Comparison of ENCODE assay signal across 9 cellular contexts in the genomic region with DNA sequence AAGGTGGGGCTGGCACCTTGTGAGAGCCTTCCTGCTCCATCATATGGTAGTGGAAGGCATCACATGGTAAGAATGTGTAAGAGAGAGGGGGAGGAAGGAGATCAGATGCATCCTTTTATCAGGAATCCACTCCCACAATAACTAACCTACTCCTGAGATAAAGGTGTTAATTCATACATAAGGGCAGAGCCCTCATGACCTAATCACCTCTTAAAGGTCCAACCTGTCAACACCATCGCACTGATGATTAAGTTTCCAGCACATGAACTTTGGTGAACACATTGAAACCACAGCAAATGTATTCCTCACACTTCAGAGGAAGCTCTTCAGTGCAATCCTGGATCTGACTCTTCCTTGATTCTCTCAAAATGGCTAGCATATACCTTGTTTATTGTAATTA. TPM values are rescaled to one million over a fixed set of nuclear protein-coding genes. Genes with fewer than 3 reads are reported as not detected.
"Had no signal": no experiment of that assay in that cellular context is flagged by ENCODE, and none has a peak within 500 bp of the region (broad histone marks: within the 10 kb centered on the region; RNA-seq: fewer than 3 reads in every experiment).

No MANE protein-coding gene starts in this region.

- H3K4me3 Mint-ChIP-seq: GM23338, H9, IgD-negative memory B cell had no signal

- H3K27me3 Mint-ChIP-seq: IgD-negative memory B cell had no signal

- DNase-seq: H9, HCEC 1CT, KG1 had no signal

- H3K36me3 Mint-ChIP-seq: IgD-negative memory B cell had no signal

- ATAC-seq: GM23338, HepG2 had no signal

- H2AFZ ChIP-seq: GM23338 had no signal

- H3K27ac ChIP-seq: HL-60 had no signal

- H3K4me2 ChIP-seq: GM23338 had no signal

- H3K4me3 ChIP-seq: GM23338 had no signal

- H3K4me1 Mint-ChIP-seq: IgD-negative memory B cell had no signal

- FAIRE-seq: H1, HepG2 had no signal

- H3K27ac Mint-ChIP-seq: GM23338, H9, IgD-negative memory B cell had no signal

RNA-seq across cellular contexts. Expression of gene PLSCR2, which starts 55.4 kb away (rescaled TPM):
- total RNA-seq: GM23338, H1, H9, HepG2, HT1080 had no signal
- polyA plus RNA-seq: H1, HepG2, IgD-negative memory B cell had no signal
